Comparison of ENCODE assay signal across 8 cellular contexts in genomic region chr12:57476162-57476992, GRCh38. TPM values are rescaled to one million over a fixed set of nuclear protein-coding genes. Genes with fewer than 3 reads are reported as not detected.
DNase-seq lines count a peak whose midpoint lies in the region; ATAC-seq and TF ChIP-seq lines count a peak whose summit lies in the region.

No MANE protein-coding gene starts in this region.

- peaks cover 52% of the 10 kb centered on the region for H3K36me3 Mint-ChIP-seq in activated CD8-positive, alpha-beta memory T cell treated with anti-CD3 and anti-CD28 coated beads, Interleukin-2, amount 10 ng/mL, durations not matched to agents 7 days and 5 days

- peaks cover 12% of the 10 kb centered on the region in 2 donors for H3K4me1 ChIP-seq in gastrocnemius medialis

- peak overlapping the region; percentile 100 for H3K27ac Mint-ChIP-seq in activated CD8-positive, alpha-beta memory T cell treated with anti-CD3 and anti-CD28 coated beads, Interleukin-2, amount 10 ng/mL, durations not matched to agents 7 days and 5 days

- peak overlapping the region in 1 of 4 donors; percentile 2 for H3K27ac ChIP-seq in gastrocnemius medialis

- peaks cover 62% of the 10 kb centered on the region for H3K4me1 Mint-ChIP-seq in activated CD8-positive, alpha-beta memory T cell treated with anti-CD3 and anti-CD28 coated beads, Interleukin-2, amount 10 ng/mL, durations not matched to agents 7 days and 5 days

- CTCF ChIA-PET in activated CD8-positive, alpha-beta memory T cell treated with anti-CD3 and anti-CD28 coated beads, Interleukin-2, amount 10 ng/mL, durations not matched to agents 7 days and 5 days (lab: Charles Lee), result interaction anchor here (0.5 to 12.4 kb wide), 20 partner anchors 10 to 236 kb away, joined by 3 to 193 read pairs (median 4); partner anchors contain the start of genes GLI1, MARS1 and OS9

- peak; percentile 42 for ATAC-seq in HG03354 (IDR thresholded peaks at IDR 0.05; ENCODE audit: poor library complexity, severe bottlenecking, unreplicated experiment)
- peak; percentile 25 for ATAC-seq in activated CD8-positive, alpha-beta memory T cell treated with anti-CD3 and anti-CD28 coated beads, Interleukin-2, amount 10 ng/mL, durations not matched to agents 7 days and 5 days
- no peak for ATAC-seq in gastrocnemius medialis
- no peak for ATAC-seq in GM21737 (IDR thresholded peaks at IDR 0.05; ENCODE audit: unreplicated experiment)
- no peak for ATAC-seq in HG02884 (IDR thresholded peaks at IDR 0.05; ENCODE audit: unreplicated experiment)

- no peak for DNase-seq in GM12864 (ENCODE audit: low read depth)
- DNase-seq in activated CD8-positive, alpha-beta memory T cell treated with anti-CD3 and anti-CD28 coated beads, Interleukin-2, amount 10 ng/mL, durations not matched to agents 7 days and 5 days, result peak; percentile 89
- DNase-seq in germinal center (ENCODE audit: low spot score), result peak; percentile 66
- no peak for DNase-seq in gastrocnemius medialis
- DNase-seq in NCI-H82 (lab: John Stamatoyannopoulos, UW), result no peak

- TF ChIP-seq CTCF in GM12864 (IDR thresholded peaks at IDR 0.05; ENCODE audit: low read depth, low read length, missing control alignments), result peak; percentile 73
- TF ChIP-seq CTCF in gastrocnemius medialis (IDR thresholded peaks at IDR 0.05 in 4 of 5, conservative IDR thresholded peaks at IDR 0.05 in 1 of 5), result peak in 1 of 5 experiments; percentile 11

- H3K4me3 ChIP-seq in GM12864 (ENCODE audit: low read depth, low read length) (peak overlapping the region; percentile 72), gastrocnemius medialis (peak overlapping the region; percentile 38 to 74 (median 49))

- H3K27me3 Mint-ChIP-seq in activated CD8-positive, alpha-beta memory T cell treated with anti-CD3 and anti-CD28 coated beads, Interleukin-2, amount 10 ng/mL, durations not matched to agents 7 days and 5 days, result no peaks in the 10 kb centered on the region

- no peaks in the 10 kb centered on the region for H3K9me3 ChIP-seq in gastrocnemius medialis

- in situ Hi-C loops in gastrocnemius medialis (cut with MboI; ENCODE audit: low sequenced_read_pairs in 4 of 4), result no loop called here

- no peak for TF ChIP-seq POLR2A in gastrocnemius medialis (IDR thresholded peaks at IDR 0.05)

- intact Hi-C loops in gastrocnemius medialis (cut with DNase I; ENCODE audit: low total_unique reads), result no loop called here

- H3K9me3 Mint-ChIP-seq in activated CD8-positive, alpha-beta memory T cell treated with anti-CD3 and anti-CD28 coated beads, Interleukin-2, amount 10 ng/mL, durations not matched to agents 7 days and 5 days (ENCODE audit: low read depth), result no peaks in the 10 kb centered on the region

- H3K27me3 ChIP-seq in gastrocnemius medialis, result peaks cover 41 to 43% (median 41%) of the 10 kb centered on the region in 3 donors

- H3K36me3 ChIP-seq in gastrocnemius medialis, result no peaks in the 10 kb centered on the region

- peak overlapping the region; percentile 89 for H3K4me3 Mint-ChIP-seq in activated CD8-positive, alpha-beta memory T cell treated with anti-CD3 and anti-CD28 coated beads, Interleukin-2, amount 10 ng/mL, durations not matched to agents 7 days and 5 days

RNA-seq across cellular contexts. Expression of gene ARHGAP9, which starts 3.3 kb away (rescaled TPM):
- 100 to 1,000 TPM; 234 to 363 TPM for total RNA-seq in activated CD8-positive, alpha-beta memory T cell treated with anti-CD3 and anti-CD28 coated beads, Interleukin-2, amount 10 ng/mL, durations not matched to agents 7 days and 5 days
- total RNA-seq in gastrocnemius medialis, result 1 to 10 TPM; 2.7 to 5.1 (median 4.7) TPM

RNA-seq across cellular contexts. Expression of gene MARS1, which starts 11.5 kb away (rescaled TPM):
- total RNA-seq in activated CD8-positive, alpha-beta memory T cell treated with anti-CD3 and anti-CD28 coated beads, Interleukin-2, amount 10 ng/mL, durations not matched to agents 7 days and 5 days, result 100 to 1,000 TPM; 283 to 384 TPM
- total RNA-seq in gastrocnemius medialis, result 10 to 100 TPM; 37.7 to 81.1 (median 42.0) TPM

RNA-seq across cellular contexts. Expression of gene GLI1, which starts 16.8 kb away (rescaled TPM):
- total RNA-seq in activated CD8-positive, alpha-beta memory T cell treated with anti-CD3 and anti-CD28 coated beads, Interleukin-2, amount 10 ng/mL, durations not matched to agents 7 days and 5 days, result under 1 TPM; 0.52 to 0.53 TPM
- total RNA-seq in gastrocnemius medialis, result 1 to 10 TPM in 1 of 4 donors, not detected in 3; 1.0 TPM

RNA-seq across cellular contexts. Expression of gene INHBE, which starts 21.3 kb away (rescaled TPM):
- under 1 TPM in 1 of 2 experiments, not detected in 1; 0.35 TPM for total RNA-seq in activated CD8-positive, alpha-beta memory T cell treated with anti-CD3 and anti-CD28 coated beads, Interleukin-2, amount 10 ng/mL, durations not matched to agents 7 days and 5 days
- total RNA-seq in gastrocnemius medialis, result 1 to 10 TPM in 2 of 4 donors, not detected in 2; 1.5 to 2.2 TPM

RNA-seq across cellular contexts. Expression of gene INHBC, which starts 41.8 kb away (rescaled TPM):
- total RNA-seq in activated CD8-positive, alpha-beta memory T cell treated with anti-CD3 and anti-CD28 coated beads, Interleukin-2, amount 10 ng/mL, durations not matched to agents 7 days and 5 days, result not detected
- under 1 TPM in 2 of 4 donors, not detected in 2; 0.20 to 0.35 TPM for total RNA-seq in gastrocnemius medialis

Comparison
In these comparisons a context has a peak if more than half of its experiments do, and no peak if none do; other contexts are left out.
1. DNase-seq: peak in activated CD8-positive, alpha-beta memory T cell treated with anti-CD3 and anti-CD28 coated beads, Interleukin-2, amount 10 ng/mL, durations not matched to agents 7 days and 5 days (single experiment) and germinal center (single experiment); none in GM12864 (single experiment), gastrocnemius medialis (0 of 2) and NCI-H82 (single experiment).
2. ATAC-seq: peak in HG03354 (single experiment) and activated CD8-positive, alpha-beta memory T cell treated with anti-CD3 and anti-CD28 coated beads, Interleukin-2, amount 10 ng/mL, durations not matched to agents 7 days and 5 days (single experiment); none in gastrocnemius medialis (0 of 2), GM21737 (single experiment) and HG02884 (single experiment).
3. RNA of gene ARHGAP9, which starts 3.3 kb away (total RNA-seq): 234 to 363 TPM in activated CD8-positive, alpha-beta memory T cell treated with anti-CD3 and anti-CD28 coated beads, Interleukin-2, amount 10 ng/mL, durations not matched to agents 7 days and 5 days; 2.7 to 5.1 TPM in gastrocnemius medialis; every median in the first group is over 10 times any median in the second.